Comparison of ENCODE assay signal across 17 cellular contexts in the genomic region with DNA sequence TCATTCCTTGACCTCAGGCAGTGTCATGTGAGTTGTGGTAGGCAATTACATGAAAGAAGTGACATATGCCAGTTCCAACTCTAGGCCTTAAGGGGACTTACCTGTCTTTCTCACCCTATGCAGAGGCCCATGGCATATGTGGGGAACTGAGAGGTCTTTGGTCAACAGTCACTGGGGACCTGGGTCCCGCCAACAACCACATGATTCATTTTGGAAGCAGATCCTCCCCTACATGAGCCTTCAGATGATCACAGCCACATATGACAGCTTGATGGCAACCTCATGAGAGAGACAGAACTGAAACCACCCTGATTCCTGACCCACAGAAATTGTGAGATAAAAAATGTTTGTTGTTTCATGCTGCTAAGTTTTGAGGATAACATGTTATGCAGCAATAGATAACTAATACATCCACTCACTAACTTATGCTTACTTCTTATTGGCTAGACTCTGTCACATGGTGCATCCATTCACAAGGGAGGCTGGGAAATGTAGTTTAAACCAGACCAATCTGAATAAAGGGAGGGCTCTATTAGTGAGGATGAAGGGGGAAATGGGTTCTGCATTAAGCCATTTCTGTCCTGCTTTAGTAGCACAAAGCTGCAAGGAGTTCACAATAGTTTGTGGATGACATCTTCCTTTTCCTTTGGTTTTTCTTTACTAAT.
"Had no signal": no experiment of that assay in that cellular context is flagged by ENCODE, and none has a peak within 500 bp of the region (broad histone marks: within the 10 kb centered on the region; RNA-seq: fewer than 3 reads in every experiment).

No MANE protein-coding gene starts in this region.

- H3K4me3 ChIP-seq: heart left ventricle, mucosa of descending colon, ovary, right atrium auricular region, tibial artery, upper lobe of left lung, vagina had no signal

- H3K9me3 ChIP-seq: ovary, vagina had no signal

- H3K4me1 Mint-ChIP-seq: natural killer cell had no signal

- ATAC-seq: esophagus mucosa, heart left ventricle, mucosa of descending colon, natural killer cell had no signal

- H3K27ac Mint-ChIP-seq: natural killer cell; stimulated activated naive CD8-positive, alpha-beta T cell treated with anti-CD3 and anti-CD28 coated beads, Interleukin-15, Interleukin-2, amounts not matched to agents 100 ng/mL and 50 ng/mL, for 24 hours had no signal

- FAIRE-seq: endometrium, frontal cortex, small intestine had no signal

- H3K27me3 ChIP-seq: heart left ventricle, ovary, right atrium auricular region, upper lobe of left lung, vagina had no signal

- H3K27ac ChIP-seq: heart left ventricle, ovary, right atrium auricular region, tibial artery, upper lobe of left lung, vagina had no signal

- DNase-seq: effector memory CD4-positive, alpha-beta T cell; heart left ventricle; hippocampal formation; mucosa of descending colon; natural killer cell; ovary; small intestine; stimulated activated CD4-positive, alpha-beta T cell treated with anti-CD3 and anti-CD28 coated beads, Interleukin-12 subunit alpha, Interleukin-12 subunit beta, amount 100 ng/mL, for 4 hours; tibial artery; upper lobe of left lung had no signal

- H3K4me1 ChIP-seq: heart left ventricle, right atrium auricular region, tibial artery, upper lobe of left lung, vagina had no signal

- H3K36me3 ChIP-seq: heart left ventricle, ovary, right atrium auricular region, tibial artery, upper lobe of left lung, vagina had no signal

- H3K4me3 Mint-ChIP-seq: natural killer cell; neural crest cell; stimulated activated naive CD8-positive, alpha-beta T cell treated with anti-CD3 and anti-CD28 coated beads, Interleukin-15, Interleukin-2, amounts not matched to agents 100 ng/mL and 50 ng/mL, for 24 hours had no signal

- H3K36me3 Mint-ChIP-seq: natural killer cell had no signal

- H3K27me3 Mint-ChIP-seq: stimulated activated naive CD8-positive, alpha-beta T cell treated with anti-CD3 and anti-CD28 coated beads, Interleukin-15, Interleukin-2, amounts not matched to agents 100 ng/mL and 50 ng/mL, for 24 hours had no signal
